Comparison of ENCODE assay signal across 9 cellular contexts in genomic region chr5:140633081-140633471, GRCh38. TPM values are rescaled to one million over a fixed set of nuclear protein-coding genes. Genes with fewer than 3 reads are reported as not detected.
DNase-seq lines count a peak whose midpoint lies in the region; ATAC-seq and TF ChIP-seq lines count a peak whose summit lies in the region.
"Had no signal": no experiment of that assay in that cellular context is flagged by ENCODE, and none has a peak within 500 bp of the region (broad histone marks: within the 10 kb centered on the region; RNA-seq: fewer than 3 reads in every experiment).

TSS of gene CD14 (minus strand) at chr5:140633175. CDS start at chr5:140633071, 104 bp downstream.

- peaks cover 0 to 49% (median 41%) of the 10 kb centered on the region in 11 experiments; a peak in 17 of 22 replicates for H3K27me3 ChIP-seq in BLaER1 treated with 17β-estradiol and CSF1 and Interleukin-3, amounts not matched to agents 10 nM and 100 nM
- no peaks in the 10 kb centered on the region for H3K27me3 ChIP-seq in esophagus muscularis mucosa

- no peak for TF ChIP-seq POLR2A in esophagus muscularis mucosa (IDR thresholded peaks at IDR 0.05; ENCODE audit: low read depth)

- H3K9me3 Mint-ChIP-seq in T-cell: peaks cover 0 to 2% (median 0%) of the 10 kb centered on the region in 3 donors
- H3K9me3 Mint-ChIP-seq in naive thymus-derived CD8-positive, alpha-beta T cell: peaks cover 0 to 4% (median 0%) of the 10 kb centered on the region in 9 donors

- POLR2A ChIA-PET in T-cell (lab: Charles Lee): interaction anchor here in 1 of 2 donors (1.6 kb wide), 1 partner anchor 14 kb away, joined by 6 read pairs; the partner anchor contains the start of genes IK and NDUFA2
- POLR2A ChIA-PET in naive thymus-derived CD8-positive, alpha-beta T cell (lab: Charles Lee): interaction anchor here (0.5 to 5.7 kb wide), 13 partner anchors 8 to 1149 kb away, joined by 3 to 54 read pairs (median 6); partner anchors contain the start of genes ANKHD1, APBB3, EIF4EBP3 and HARS1

- DNase-seq in T-cell: peak in 2 of 34 experiments; percentile 9 to 10
- DNase-seq in esophagus muscularis mucosa (ENCODE audit: extremely low spot score): peak; percentile 94
- no peak for DNase-seq in naive thymus-derived CD8-positive, alpha-beta T cell
- DNase-seq in NCI-H2171 (lab: John Stamatoyannopoulos, UW): no peak
- no peak for DNase-seq in NOMO-1 (lab: John Stamatoyannopoulos, UW; ENCODE audit: unreplicated experiment in 2 of 2)

- peak; percentile 5 for ATAC-seq in GM21515 (IDR thresholded peaks at IDR 0.05; ENCODE audit: unreplicated experiment)
- peak in 2 of 4 experiments; percentile 16 to 33 for ATAC-seq in T-cell (replicated peaks in 1 of 4)
- ATAC-seq in naive thymus-derived CD8-positive, alpha-beta T cell: peak in 1 of 2 donors; percentile 29
- ATAC-seq in GM21786 (IDR thresholded peaks at IDR 0.05; ENCODE audit: unreplicated experiment): no peak

- H3K4me3 ChIP-seq in BLaER1 treated with 17β-estradiol and CSF1 and Interleukin-3, amounts not matched to agents 10 nM and 100 nM: peak within 1 kb of the TSS in 9 of 10 experiments; percentile 24 to 81 (median 54); a peak in 17 of 20 replicates
- H3K4me3 ChIP-seq in esophagus muscularis mucosa: peak within 1 kb of the TSS; percentile 59 to 66 (median 61)

- peak within 1 kb of the TSS in 7 of 11 experiments; percentile 28 to 96 (median 79); a peak in 13 of 22 replicates for H3K9ac ChIP-seq in BLaER1 treated with 17β-estradiol and CSF1 and Interleukin-3, amounts not matched to agents 10 nM and 100 nM

- peak within 1 kb of the TSS; percentile 31 to 92 (median 69); a peak in 21 of 22 replicates for H3K4me2 ChIP-seq in BLaER1 treated with 17β-estradiol and CSF1 and Interleukin-3, amounts not matched to agents 10 nM and 100 nM

- TF ChIP-seq CTCF in esophagus muscularis mucosa (IDR thresholded peaks at IDR 0.05): no peak

- peak within 1 kb of the TSS in 8 of 11 experiments; percentile 14 to 95 (median 76); a peak in 13 of 22 replicates for H3K27ac ChIP-seq in BLaER1 treated with 17β-estradiol and CSF1 and Interleukin-3, amounts not matched to agents 10 nM and 100 nM
- H3K27ac ChIP-seq in esophagus muscularis mucosa (replicated peaks in 1 of 4): peak within 1 kb of the TSS; percentile 71 to 82 (median 71)

- CTCF ChIA-PET in T-cell (lab: Charles Lee): interaction anchor here (0.6 to 0.9 kb wide), 4 partner anchors 15 to 272 kb away, joined by 3 to 5 read pairs (median 4); partner anchors contain the start of gene IK (in 1 of the 2)

- H3K4me1 Mint-ChIP-seq in T-cell: peaks cover 19 to 31% (median 25%) of the 10 kb centered on the region in 3 donors
- peaks cover 13 to 37% (median 30%) of the 10 kb centered on the region in 4 donors for H3K4me1 Mint-ChIP-seq in naive thymus-derived CD8-positive, alpha-beta T cell
- H3K4me1 Mint-ChIP-seq: nephron had no signal

- H3K9me3 ChIP-seq in BLaER1 treated with 17β-estradiol and CSF1 and Interleukin-3, amounts not matched to agents 10 nM and 100 nM (replicated peaks in 1 of 11): peaks cover 19 to 55% (median 37%) of the 10 kb centered on the region in 11 experiments
- H3K9me3 ChIP-seq in esophagus muscularis mucosa: no peaks in the 10 kb centered on the region

- peak within 1 kb of the TSS; percentile 78 to 88 (median 88) for H3K4me3 Mint-ChIP-seq in T-cell
- peak within 1 kb of the TSS; percentile 87 to 94 (median 92) for H3K4me3 Mint-ChIP-seq in naive thymus-derived CD8-positive, alpha-beta T cell
- H3K4me3 Mint-ChIP-seq: nephron had no signal

- no peaks in the 10 kb centered on the region for H3K36me3 Mint-ChIP-seq in T-cell
- H3K36me3 Mint-ChIP-seq in naive thymus-derived CD8-positive, alpha-beta T cell: no peaks in the 10 kb centered on the region

- peaks cover 0 to 11% (median 0%) of the 10 kb centered on the region in 11 experiments; a peak in 4 of 22 replicates for H4K20me1 ChIP-seq in BLaER1 treated with 17β-estradiol and CSF1 and Interleukin-3, amounts not matched to agents 10 nM and 100 nM

- TF ChIP-seq EP300 in esophagus muscularis mucosa (IDR thresholded peaks at IDR 0.05): no peak

- 17% methylated on average over 9 of the region's 11 CpGs for WGBS in esophagus muscularis mucosa

- H3K4me1 ChIP-seq in BLaER1 treated with 17β-estradiol and CSF1 and Interleukin-3, amounts not matched to agents 10 nM and 100 nM: peaks cover 0 to 88% (median 56%) of the 10 kb centered on the region in 10 experiments; a peak in 15 of 20 replicates
- peaks cover 8 to 31% (median 24%) of the 10 kb centered on the region in 4 donors for H3K4me1 ChIP-seq in esophagus muscularis mucosa

- intact Hi-C loops in esophagus muscularis mucosa (cut with DNase I): no loop called here

- peaks cover 0 to 3% of the 10 kb centered on the region in 2 donors for H3K27me3 Mint-ChIP-seq in T-cell
- H3K27me3 Mint-ChIP-seq in naive thymus-derived CD8-positive, alpha-beta T cell: peaks cover 0 to 13% (median under 1%) of the 10 kb centered on the region in 5 donors

- peaks cover 0 to 39% (median 9%) of the 10 kb centered on the region in 11 experiments; a peak in 10 of 22 replicates for H3K36me3 ChIP-seq in BLaER1 treated with 17β-estradiol and CSF1 and Interleukin-3, amounts not matched to agents 10 nM and 100 nM
- no peaks in the 10 kb centered on the region for H3K36me3 ChIP-seq in esophagus muscularis mucosa

- peak within 1 kb of the TSS; percentile 71 to 87 for H3K27ac Mint-ChIP-seq in T-cell
- H3K27ac Mint-ChIP-seq in naive thymus-derived CD8-positive, alpha-beta T cell: peak within 1 kb of the TSS; percentile 70 to 96 (median 85)
- H3K27ac Mint-ChIP-seq: nephron had no signal

RNA-seq across cellular contexts. Expression of gene CD14, which starts in this region (rescaled TPM):
- total RNA-seq in T-cell (1 to 10 TPM in 4 of 5 donors, under 1 TPM in 1; 0.70 to 1.8 (median 1.3) TPM), esophagus muscularis mucosa (100 to 1,000 TPM in 1 of 4 donors, 10 to 100 TPM in 3; 34.9 to 125 (median 56.1) TPM)
- 1 to 10 TPM; 4.5 to 4.6 TPM for total RNA-seq in naive thymus-derived CD8-positive, alpha-beta T cell
- polyA plus RNA-seq in naive thymus-derived CD8-positive, alpha-beta T cell: 1 to 10 TPM; 1.5 to 3.1 (median 2.1) TPM

Comparison
In these comparisons a context has a peak if more than half of its experiments do, and no peak if none do; other contexts are left out.
1. RNA of gene CD14 (total RNA-seq): 34.9 to 125 TPM in esophagus muscularis mucosa; 4.5 to 4.6 TPM in naive thymus-derived CD8-positive, alpha-beta T cell and 0.70 to 1.8 TPM in T-cell; every median in the first group is over 4 times any median in the second.